19 cellular contexts compared by ENCODE assay signal in genomic region chr5:69006030-69006429, GRCh38.
"Had no signal": no experiment of that assay in that cellular context is flagged by ENCODE, and none has a peak within 500 bp of the region (broad histone marks: within the 10 kb centered on the region; RNA-seq: fewer than 3 reads in every experiment).

No MANE protein-coding gene starts in this region.

- H3K27ac ChIP-seq: coronary artery, heart left ventricle, neural progenitor cell, pancreas, prostate gland, right lobe of liver, thoracic aorta, transverse colon had no signal

- ATAC-seq: heart left ventricle; left lobe of liver; natural killer cell; pancreas; right lobe of liver; stimulated activated effector memory CD8-positive, alpha-beta T cell treated with anti-CD3 and anti-CD28 coated beads, Interleukin-12 subunit alpha, Interleukin-12 subunit beta, amount 100 ng/mL, for 72 hours; stimulated activated naive CD8-positive, alpha-beta T cell treated with anti-CD3 and anti-CD28 coated beads, Interleukin-15, Interleukin-2, amounts not matched to agents 100 U/mL and 50 U/mL, for 24 hours had no signal

- DNase-seq: effector CD8-positive, alpha-beta T cell; foreskin melanocyte; heart left ventricle; kidney glomerular epithelial cell; mammary epithelial cell; natural killer cell; pancreas; retina; right lobe of liver; stimulated activated CD4-positive, alpha-beta T cell treated with anti-CD3 and anti-CD28 coated beads, Interleukin-4, amount 100 ng/mL, for 1 hour; stimulated activated CD8-positive, alpha-beta memory T cell treated with anti-CD3 and anti-CD28 coated beads, Interleukin-4, amount 100 ng/mL, for 48 hours; stimulated activated naive CD8-positive, alpha-beta T cell treated with anti-CD3 and anti-CD28 coated beads, Interleukin-15, Interleukin-2, amounts not matched to agents 100 U/mL and 50 U/mL, for 24 hours; transverse colon had no signal
